7 cellular contexts compared by ENCODE assay signal in genomic region chr1:191711961-191712360, GRCh38.
"Had no signal": no experiment of that assay in that cellular context is flagged by ENCODE, and none has a peak within 500 bp of the region (broad histone marks: within the 10 kb centered on the region; RNA-seq: fewer than 3 reads in every experiment).

No MANE protein-coding gene starts in this region.

- H3K9me3 ChIP-seq: HAP-1 had no signal

- DNase-seq: GM23248, GOT3, H7, HFFc6, IMR-90 had no signal

- H2AFZ ChIP-seq: GM23248 had no signal

- H3K4me3 ChIP-seq: GM23248, HAP-1 had no signal

- H3K36me3 ChIP-seq: HAP-1 had no signal

- H3K27ac Mint-ChIP-seq: HFFc6 had no signal

- ATAC-seq: HCT116 had no signal

- H3K4me1 ChIP-seq: HAP-1 had no signal

- H3K27ac ChIP-seq: GM23248 had no signal

- H3K9ac ChIP-seq: GM23248 had no signal

- H3K4me3 Mint-ChIP-seq: HFFc6 had no signal
